15 cellular contexts compared by ENCODE assay signal in the genomic region with DNA sequence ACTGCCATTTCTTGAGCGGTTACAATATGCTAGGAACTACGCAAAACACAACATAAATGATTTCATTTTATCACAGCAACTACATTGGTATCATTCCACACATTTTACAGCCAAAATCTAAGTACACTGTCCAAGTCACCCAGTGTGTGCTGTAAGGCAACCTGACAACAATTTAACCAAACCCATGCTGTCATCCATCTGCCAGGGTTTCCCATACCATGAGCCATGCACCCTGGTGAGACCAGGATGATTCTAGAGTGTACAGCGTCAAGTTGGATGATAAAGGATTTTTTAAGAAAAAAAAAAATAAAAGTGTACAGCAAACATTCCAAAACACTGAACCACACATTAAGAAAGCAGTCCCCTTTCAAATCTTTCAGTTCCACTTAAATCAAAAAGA. TPM values are rescaled to one million over a fixed set of nuclear protein-coding genes. Genes with fewer than 3 reads are reported as not detected.
"Had no signal": no experiment of that assay in that cellular context is flagged by ENCODE, and none has a peak within 500 bp of the region (broad histone marks: within the 10 kb centered on the region; RNA-seq: fewer than 3 reads in every experiment).

No MANE protein-coding gene starts in this region.

- H3K9me3 Mint-ChIP-seq: activated CD4-positive, alpha-beta memory T cell treated with anti-CD3 and anti-CD28 coated beads, Interleukin-2, amount 10 ng/mL, durations not matched to agents 7 days and 5 days; activated naive CD8-positive, alpha-beta T cell treated with anti-CD3 and anti-CD28 coated beads, Interleukin-2, amount 10 ng/mL, durations not matched to agents 7 days and 5 days; endodermal cell; mesothelial cell of epicardium had no signal

- H3K4me1 ChIP-seq: ascending aorta had no signal

- H3K27me3 ChIP-seq: ascending aorta, transverse colon had no signal

- H3K9me3 ChIP-seq: ascending aorta, transverse colon had no signal

- H3K4me3 ChIP-seq: ascending aorta, skin epidermis, transverse colon had no signal

- H3K27ac Mint-ChIP-seq: activated CD4-positive, alpha-beta memory T cell treated with anti-CD3 and anti-CD28 coated beads, Interleukin-2, amount 10 ng/mL, durations not matched to agents 7 days and 5 days; activated naive CD8-positive, alpha-beta T cell treated with anti-CD3 and anti-CD28 coated beads, Interleukin-2, amount 10 ng/mL, durations not matched to agents 7 days and 5 days; endodermal cell; mesothelial cell of epicardium had no signal

- H3K27me3 Mint-ChIP-seq: activated CD4-positive, alpha-beta memory T cell treated with anti-CD3 and anti-CD28 coated beads, Interleukin-2, amount 10 ng/mL, durations not matched to agents 7 days and 5 days had no signal

- H3K4me3 Mint-ChIP-seq: activated CD4-positive, alpha-beta memory T cell treated with anti-CD3 and anti-CD28 coated beads, Interleukin-2, amount 10 ng/mL, durations not matched to agents 7 days and 5 days; activated naive CD8-positive, alpha-beta T cell treated with anti-CD3 and anti-CD28 coated beads, Interleukin-2, amount 10 ng/mL, durations not matched to agents 7 days and 5 days; endodermal cell; mesothelial cell of epicardium had no signal

- H3K36me3 Mint-ChIP-seq: activated naive CD8-positive, alpha-beta T cell treated with anti-CD3 and anti-CD28 coated beads, Interleukin-2, amount 10 ng/mL, durations not matched to agents 7 days and 5 days; mesothelial cell of epicardium had no signal

- DNase-seq: activated CD4-positive, alpha-beta memory T cell treated with anti-CD3 and anti-CD28 coated beads, Interleukin-2, amount 10 ng/mL, durations not matched to agents 7 days and 5 days; activated CD4-positive, alpha-beta T cell treated with anti-CD3 and anti-CD28 coated beads for 1 hour; activated gamma-delta T cell treated with Interleukin-2 at 50 U/mL for 16 hours; activated naive CD8-positive, alpha-beta T cell treated with anti-CD3 and anti-CD28 coated beads, Interleukin-2, amount 10 ng/mL, durations not matched to agents 7 days and 5 days; activated T-cell treated with anti-CD3 and anti-CD28 coated beads, Interleukin-2, amount 50 U/mL, for 48 hours; dermis blood vessel endothelial cell; endodermal cell; hippocampal formation; posterior cingulate gyrus; substantia nigra; T-helper 9 cell; transverse colon had no signal

- H3K27ac ChIP-seq: ascending aorta, skin epidermis, transverse colon had no signal

- H3K36me3 ChIP-seq: ascending aorta, transverse colon had no signal

RNA-seq across cellular contexts. Expression of a gene that starts 52.9 kb away (rescaled TPM):
- total RNA-seq: dermis blood vessel endothelial cell had no signal
